Comparison of ENCODE assay signal across 22 cellular contexts in genomic region chr3:155963557-155963956, GRCh38.
A peak's percentile ranks its signal among the peaks of the same experiment; 100 is the strongest.
DNase-seq lines count a peak whose midpoint lies in the region; ATAC-seq and TF ChIP-seq lines count a peak whose summit lies in the region.
"Had no signal": no experiment of that assay in that cellular context is flagged by ENCODE, and none has a peak within 500 bp of the region (broad histone marks: within the 10 kb centered on the region; RNA-seq: fewer than 3 reads in every experiment).

No MANE protein-coding gene starts in this region.

- peak overlapping the region; percentile 61 for H3K18ac ChIP-seq in IMR-90 (ENCODE audit: low read depth, low read length)
- no peak overlapping the region for H3K18ac ChIP-seq in mesenchymal stem cell (ENCODE audit: low read depth in 1 of 2, low read length in 2 of 2)

- no peak overlapping the region for H3K4me3 ChIP-seq in IMR-90 (ENCODE audit: insufficient read depth, low read depth, low read length)
- H3K4me3 ChIP-seq in cardiac fibroblast (replicated peaks in 1 of 2; ENCODE audit: low read depth in 2 of 2, low read length in 2 of 2) = no peak overlapping the region
- no peak overlapping the region for H3K4me3 ChIP-seq in mesenchymal stem cell (ENCODE audit: insufficient read depth in 1 of 2, low read depth in 1 of 2, low read length in 2 of 2)
- H3K4me3 ChIP-seq in upper lobe of left lung = no peak overlapping the region
- H3K4me3 ChIP-seq in stomach = no peak overlapping the region
- H3K4me3 ChIP-seq: coronary artery, hepatocyte had no signal

- TF ChIP-seq RAD21 in IMR-90 (IDR thresholded peaks at IDR 0.05; ENCODE audit: low read length) = no peak

- peak; percentile 27 for DNase-seq in AG20443 (ENCODE audit: low spot score)
- peak; percentile 51 for DNase-seq in IMR-90
- DNase-seq in cardiac fibroblast (ENCODE audit: low read depth in 2 of 2) = peak; percentile 53 to 59
- DNase-seq in mesenchymal stem cell = no peak
- DNase-seq in upper lobe of left lung = no peak
- no peak for DNase-seq in stomach
- DNase-seq: activated B cell treated with CpG ODN at 0.5 μM for 24 hours; activated CD4-positive, alpha-beta memory T cell treated with anti-CD3 and anti-CD28 coated beads for 36 hours; activated naive CD4-positive, alpha-beta T cell treated with anti-CD3 and anti-CD28 coated beads for 36 hours; activated T-cell treated with anti-CD3 and anti-CD28 coated beads, Interleukin-2, amount 50 U/mL, for 1 hour; anterior cingulate cortex; DMS79 treated with DMSO at 0.1 percent for 48 hours; endodermal cell; H9; Karpas-422; NCI-H1105; NCI-H2029 treated with DMSO at 0.1 percent for 48 hours; NCI-H446 treated with DMSO at 0.1 percent for 48 hours; retina had no signal

- H3K56ac ChIP-seq in IMR-90 (ENCODE audit: extremely low read depth, insufficient read depth, low read length) = no peak overlapping the region

- CTCF ChIA-PET in IMR-90 (lab: Yijun Ruan, JAX) = no interaction called here

- 0 out of 2 replicates have a peak, but pooled peaks cover 3% of the 10 kb centered on the region for H3K9me1 ChIP-seq in IMR-90 (ENCODE audit: insufficient read depth, low read length)

- BruUV-seq in IMR-90 (replicated peaks; lab: Mats Ljungman, UMichigan) = no TSS peak

- H3K23ac ChIP-seq in IMR-90 (ENCODE audit: low read depth, low read length) (no peak overlapping the region), mesenchymal stem cell (ENCODE audit: low read length in 2 of 2) (no peak overlapping the region)

- peak overlapping the region; percentile 19 for H2AFZ ChIP-seq in IMR-90 (replicated peaks; ENCODE audit: low read length, poor library complexity)
- no peak overlapping the region for H2AFZ ChIP-seq in mesenchymal stem cell (ENCODE audit: low read depth, low read length)
- H2AFZ ChIP-seq: hepatocyte had no signal

- H4K8ac ChIP-seq in IMR-90 (ENCODE audit: low read depth in 2 of 2, low read length in 2 of 2) (no peak overlapping the region), mesenchymal stem cell (ENCODE audit: low read length) (no peak overlapping the region)

- peak overlapping the region; percentile 44; the same call in 1 of the 2 replicates for H3K14ac ChIP-seq in IMR-90 (replicated peaks; ENCODE audit: low read depth, low read length)
- H3K14ac ChIP-seq in mesenchymal stem cell (ENCODE audit: low read length in 2 of 2) = no peak overlapping the region

- H4K20me1 ChIP-seq in IMR-90 (ENCODE audit: insufficient read depth, low read length) = no peaks in the 10 kb centered on the region

- H2BK120ac ChIP-seq in IMR-90 (ENCODE audit: low read depth, low read length) = 0 out of 2 replicates have a peak overlapping the region, but pooled peaks have one; percentile 14
- no peak overlapping the region for H2BK120ac ChIP-seq in mesenchymal stem cell (ENCODE audit: low read depth, low read length)

- H4K5ac ChIP-seq in IMR-90 (ENCODE audit: low read depth, low read length) = peak overlapping the region; percentile 18; the same call in 1 of the 2 replicates

- H3K4me1 ChIP-seq in IMR-90 (ENCODE audit: control insufficient read depth, insufficient read depth, low read length) (peaks cover 7% of the 10 kb centered on the region), mesenchymal stem cell (ENCODE audit: control insufficient read depth, insufficient read depth, low read depth, low read length) (peaks cover 1% of the 10 kb centered on the region), upper lobe of left lung (no peaks in the 10 kb centered on the region), stomach (no peaks in the 10 kb centered on the region)

- POLR2A ChIA-PET in IMR-90 (lab: Charles Lee; ENCODE audit: unreplicated experiment) = no interaction called here

- H2AK5ac ChIP-seq in IMR-90 (ENCODE audit: low read depth, low read length) (no peak overlapping the region), mesenchymal stem cell (ENCODE audit: low read length, severe bottlenecking) (no peak overlapping the region)

- no peak for TF ChIP-seq EP300 in upper lobe of left lung (IDR thresholded peaks at IDR 0.05)
- no peak for TF ChIP-seq EP300 in stomach (IDR thresholded peaks at IDR 0.05)

- intact Hi-C loops in IMR-90 (cut with micrococcal nuclease) = no loop called here
- intact Hi-C loops in stomach (cut with DNase I; ENCODE audit: low total_unique reads) = no loop called here

- no CpG with 5 or more reads among the region's 2 CpGs for WGBS in IMR-90 (ENCODE audit: extremely low coverage in 2 of 2, insufficient read length in 1 of 2), 2 experiments
- 100% methylated on average over 2 of the region's 2 CpGs for WGBS in mesenchymal stem cell
- 55 to 62% methylated on average over 2 of the region's 2 CpGs for WGBS in upper lobe of left lung, 2 donors
- 66 to 84% (median 70%) methylated on average over 2 of the region's 2 CpGs for WGBS in stomach, 5 donors

- no peak overlapping the region for H2BK12ac ChIP-seq in mesenchymal stem cell (ENCODE audit: low read length in 2 of 2)

- dilution Hi-C loops in IMR-90 (cut with HindIII; ENCODE audit: low sequenced_read_pairs, unreplicated experiment) = no loop called here

- ATAC-seq in IMR-90 (ENCODE audit: low read depth) (peak; percentile 54), upper lobe of left lung (ENCODE audit: low FRiP score in 2 of 2) (no peak), GM18505 (IDR thresholded peaks at IDR 0.05; ENCODE audit: unreplicated experiment) (no peak)

- H3K4me2 ChIP-seq in IMR-90 (ENCODE audit: low read depth, low read length) (no peak overlapping the region; the same call in 1 of the 2 replicates), mesenchymal stem cell (ENCODE audit: low read length, poor library complexity, severe bottlenecking) (no peak overlapping the region)
- H3K4me2 ChIP-seq: hepatocyte had no signal

- no peak overlapping the region for H3K4ac ChIP-seq in IMR-90 (ENCODE audit: low read depth, low read length)
- no peak overlapping the region for H3K4ac ChIP-seq in mesenchymal stem cell (ENCODE audit: low read depth in 1 of 2, low read length in 2 of 2)

- H2BK5ac ChIP-seq in IMR-90 (ENCODE audit: low read depth, low read length, poor library complexity, severe bottlenecking) (peak overlapping the region; percentile 64), mesenchymal stem cell (ENCODE audit: low read depth, low read length, poor library complexity, severe bottlenecking) (no peak overlapping the region)

- H2BK15ac ChIP-seq in IMR-90 (ENCODE audit: low read depth, low read length) = no peak overlapping the region
- H2BK15ac ChIP-seq in mesenchymal stem cell (ENCODE audit: low read depth, poor library complexity, severe bottlenecking) = no peak overlapping the region

- H3K9me3 ChIP-seq in IMR-90 (ENCODE audit: control insufficient read depth, insufficient read depth, low read length) (no peaks in the 10 kb centered on the region), mesenchymal stem cell (ENCODE audit: control insufficient read depth, low read length) (no peaks in the 10 kb centered on the region), upper lobe of left lung (no peaks in the 10 kb centered on the region), stomach (no peaks in the 10 kb centered on the region)

- H4K91ac ChIP-seq in IMR-90 (ENCODE audit: insufficient read depth, low read depth, low read length) (0 out of 2 replicates have a peak overlapping the region, but pooled peaks have one; percentile 21), mesenchymal stem cell (ENCODE audit: low read length) (no peak overlapping the region)

- H3K36me3 ChIP-seq in IMR-90 (ENCODE audit: control insufficient read depth, insufficient read depth, low read length) = no peaks in the 10 kb centered on the region
- peaks cover 0 to 2% of the 10 kb centered on the region in 2 experiments for H3K36me3 ChIP-seq in mesenchymal stem cell (ENCODE audit: control insufficient read depth in 1 of 2, insufficient read depth in 2 of 2, low read depth in 1 of 2, low read length in 2 of 2)
- no peaks in the 10 kb centered on the region for H3K36me3 ChIP-seq in upper lobe of left lung
- H3K36me3 ChIP-seq in stomach = no peaks in the 10 kb centered on the region

- peak overlapping the region; percentile 77 for H2AK9ac ChIP-seq in IMR-90 (replicated peaks; ENCODE audit: low read depth, low read length, poor library complexity)

- H3K27ac ChIP-seq in IMR-90 (ENCODE audit: insufficient read depth, low read length) (peak overlapping the region; percentile 13; the same call in 1 of the 2 replicates), mesenchymal stem cell (ENCODE audit: low read length, poor library complexity, severe bottlenecking) (peak overlapping the region; percentile 54), upper lobe of left lung (no peak overlapping the region), stomach (no peak overlapping the region)
- H3K27ac ChIP-seq: coronary artery, hepatocyte had no signal

- H2BK20ac ChIP-seq in IMR-90 (ENCODE audit: low read depth, low read length) = no peak overlapping the region; the same call in 1 of the 2 replicates

- H3K27me3 ChIP-seq in IMR-90 (ENCODE audit: control insufficient read depth, insufficient read depth, low read length) (no peaks in the 10 kb centered on the region), mesenchymal stem cell (ENCODE audit: control insufficient read depth in 1 of 2, insufficient read depth in 1 of 2, low read length in 2 of 2) (no peaks in the 10 kb centered on the region), upper lobe of left lung (no peaks in the 10 kb centered on the region), stomach (no peaks in the 10 kb centered on the region)
- H3K27me3 ChIP-seq: hepatocyte had no signal

- no peak for TF ChIP-seq POLR2A in IMR-90 (IDR thresholded peaks at IDR 0.05; ENCODE audit: low read depth, low read length)
- no peak for TF ChIP-seq POLR2A in upper lobe of left lung (IDR thresholded peaks at IDR 0.05)
- no peak for TF ChIP-seq POLR2A in stomach (IDR thresholded peaks at IDR 0.05)
- no peak for TF ChIP-seq POLR2A in GM18505 (IDR thresholded peaks at IDR 0.05; ENCODE audit: borderline replicate concordance, extremely low read depth, insufficient read depth, insufficient read length)

- TF ChIP-seq CTCF in IMR-90 (conservative IDR thresholded peaks at IDR 0.05; ENCODE audit: low read depth, low read length) (no peak), cardiac fibroblast (IDR thresholded peaks at IDR 0.05; ENCODE audit: low read depth, low read length) (no peak), upper lobe of left lung (IDR thresholded peaks at IDR 0.05) (no peak), stomach (IDR thresholded peaks at IDR 0.05) (no peak)

- H3K9ac ChIP-seq in IMR-90 (ENCODE audit: low read depth, low read length) (no peak overlapping the region), mesenchymal stem cell (ENCODE audit: low read length) (no peak overlapping the region)

- H3K79me1 ChIP-seq in IMR-90 (ENCODE audit: low read depth in 1 of 2, low read length in 2 of 2) (no peaks in the 10 kb centered on the region), mesenchymal stem cell (replicated peaks; ENCODE audit: low read length, poor library complexity, severe bottlenecking) (no peaks in the 10 kb centered on the region)

- in situ Hi-C loops in IMR-90 (cut with MboI; ENCODE audit: low sequenced_read_pairs) = no loop called here

TF ChIP-seq in IMR-90, 13 proteins besides CTCF, POLR2A, EP300 and RAD21 (continues in another document):
- TF ChIP-seq RCOR1 (IDR thresholded peaks at IDR 0.05; ENCODE audit: insufficient replicate concordance, low read length) = no peak

Comparison
In these comparisons a context has a peak if more than half of its experiments do, and no peak if none do; other contexts are left out.
1. DNase-seq: peak in AG20443 (single experiment), IMR-90 (single experiment) and cardiac fibroblast (2 of 2); none in mesenchymal stem cell (single experiment), upper lobe of left lung (0 of 2) and stomach (single experiment).
2. H3K27ac ChIP-seq: peak in IMR-90 (single experiment) and mesenchymal stem cell (single experiment); none in upper lobe of left lung (0 of 4) and stomach (0 of 5).